Comparison of ENCODE assay signal across 8 cellular contexts in genomic region chr2:27086722-27087446, GRCh38. TPM values are rescaled to one million over a fixed set of nuclear protein-coding genes. Genes with fewer than 3 reads are reported as not detected.
DNase-seq lines count a peak whose midpoint lies in the region; ATAC-seq and TF ChIP-seq lines count a peak whose summit lies in the region.

TSS of gene KHK (plus strand) at chr2:27086772. CDS start at chr2:27087260, 488 bp downstream.

- no peaks in the 10 kb centered on the region for H3K9me3 Mint-ChIP-seq in brain

- H3K36me3 ChIP-seq in HCT116 (ENCODE audit: control insufficient read depth in 1 of 2, insufficient read depth in 2 of 2, low read length in 2 of 2) (no peaks in the 10 kb centered on the region), stomach smooth muscle (ENCODE audit: control insufficient read depth in 2 of 2, insufficient read depth in 2 of 2, low read length in 2 of 2) (peaks cover 2 to 6% of the 10 kb centered on the region in 2 donors)

- DNase-seq in T-helper 2 cell (no peak), HCT116 (ENCODE audit: low read depth, low spot score) (no peak), NCI-H510A (lab: John Stamatoyannopoulos, UW) (peak; percentile 56), left kidney (ENCODE audit: low read depth, low spot score) (peak; percentile 79)

- intact Hi-C loops in T-helper 2 cell treated with Interferon-gamma antibody and Interleukin-4, amounts not matched to agents 100 ng/mL and 5 ng/mL, for 36 hours (cut with micrococcal nuclease) = loop anchor here (1.0 to 2.0 kb wide), 4 partner anchors 16 to 283 kb away; partner anchors contain the start of genes AGBL5, ATRAID, EIF2B4 and OST4
- intact Hi-C loops in HCT116 (cut with micrococcal nuclease) = loop anchor here (2.0 kb wide), 1 partner anchor 240 kb away; no protein-coding TSS in a partner anchor

- no peak for TF ChIP-seq POLR2A in HCT116 (IDR thresholded peaks at IDR 0.05; ENCODE audit: borderline replicate concordance, extremely low read depth, insufficient read depth, insufficient read length)

- no peaks in the 10 kb centered on the region for H4K20me1 ChIP-seq in HCT116 (ENCODE audit: insufficient read depth)

- H3K27me3 ChIP-seq in HCT116 (ENCODE audit: insufficient read depth, low read length) = no peaks in the 10 kb centered on the region
- H3K27me3 ChIP-seq in stomach smooth muscle (ENCODE audit: control insufficient read depth in 1 of 2, insufficient read depth in 2 of 2, low read length in 2 of 2) = no peaks in the 10 kb centered on the region

- peak within 1 kb of the TSS; percentile 70 for H2AFZ ChIP-seq in HCT116 (ENCODE audit: low read depth, low read length, poor library complexity, severe bottlenecking)

- H3K4me1 Mint-ChIP-seq in brain = peaks cover 45% of the 10 kb centered on the region

- peak within 1 kb of the TSS; percentile 88 to 94 (median 91) for H3K4me3 Mint-ChIP-seq in brain

- ATAC-seq in HCT116 (peak; percentile 68), GM21367 (IDR thresholded peaks at IDR 0.05; ENCODE audit: unreplicated experiment) (no peak)

- no TSS peak for BruUV-seq in HCT116 (replicated peaks; lab: Mats Ljungman, UMichigan)

- H3K27me3 Mint-ChIP-seq in brain = peaks cover 3% of the 10 kb centered on the region

- H3K79me2 ChIP-seq in HCT116 (ENCODE audit: insufficient read depth, low read length) = no peaks in the 10 kb centered on the region

- POLR2A ChIA-PET in HCT116 (lab: Charles Lee) = interaction anchor here (1.0 kb wide), 1 partner anchor 36 kb away, joined by 3 read pairs; no protein-coding TSS in a partner anchor

- H3K9me3 ChIP-seq in HCT116 (ENCODE audit: control insufficient read depth in 1 of 2, insufficient read depth in 1 of 2, low read depth in 1 of 2, low read length in 2 of 2) (no peaks in the 10 kb centered on the region), stomach smooth muscle (ENCODE audit: control insufficient read depth in 2 of 2, low read length in 2 of 2) (no peaks in the 10 kb centered on the region)

- TF ChIP-seq RAD21 in HCT116 (IDR thresholded peaks at IDR 0.05; ENCODE audit: low read depth) = no peak

- TF ChIP-seq CTCF in HCT116 (IDR thresholded peaks at IDR 0.05 in 2 of 3, conservative IDR thresholded peaks at IDR 0.05 in 1 of 3; ENCODE audit: borderline replicate concordance in 1 of 3, insufficient read depth in 1 of 3, low read depth in 2 of 3, low read length in 2 of 3) (no peak), brain (conservative IDR thresholded peaks at IDR 0.05) (peak; percentile 2 to 6)

- RAD21 ChIA-PET in HCT116 (lab: Charles Lee; ENCODE audit: low non-redundant PET in 1 of 2, low total read pairs in 2 of 2, uncharacterized antibody in 2 of 2, unreplicated experiment in 2 of 2) = no interaction called here

- H3K4me3 ChIP-seq in HCT116 (replicated peaks in 1 of 2; ENCODE audit: low read depth in 1 of 2, low read length in 2 of 2) = peak within 1 kb of the TSS; percentile 57 to 61
- peak within 1 kb of the TSS; percentile 88 to 93 for H3K4me3 ChIP-seq in stomach smooth muscle (ENCODE audit: low read length in 2 of 2)

- H3K27ac ChIP-seq in HCT116 (ENCODE audit: low read depth, low read length) = peak within 1 kb of the TSS; percentile 77
- H3K27ac ChIP-seq in stomach smooth muscle (ENCODE audit: low read length) = peak within 1 kb of the TSS; percentile 82

- peak within 1 kb of the TSS; percentile 98 for H3K4me2 ChIP-seq in HCT116 (ENCODE audit: low read length)

- peak within 1 kb of the TSS; percentile 79 for H3K9ac ChIP-seq in HCT116 (ENCODE audit: low read length)
- peak within 1 kb of the TSS; percentile 62 to 64 for H3K9ac ChIP-seq in stomach smooth muscle (ENCODE audit: low read length in 2 of 2)

- peak within 1 kb of the TSS; percentile 62 to 86 (median 77) for H3K27ac Mint-ChIP-seq in brain

- no peaks in the 10 kb centered on the region for H3K9me2 ChIP-seq in HCT116 (ENCODE audit: insufficient read depth)

- CTCF ChIA-PET in HCT116 (lab: Charles Lee) = interaction anchor here (0.6 to 2.6 kb wide), 11 partner anchors 13 to 241 kb away, joined by 3 to 14 read pairs (median 4); partner anchors contain the start of gene OST4

- H3K36me3 Mint-ChIP-seq in brain = no peaks in the 10 kb centered on the region

- H3K4me1 ChIP-seq in HCT116 (ENCODE audit: control insufficient read depth in 1 of 2, insufficient read depth in 2 of 2, low read length in 2 of 2) = peaks cover 7 to 29% of the 10 kb centered on the region in 2 experiments
- peaks cover 54% of the 10 kb centered on the region for H3K4me1 ChIP-seq in stomach smooth muscle (ENCODE audit: control insufficient read depth, insufficient read depth, low read length)

TF ChIP-seq in HCT116, 20 proteins besides CTCF, POLR2A, EP300 and RAD21:
- TF ChIP-seq POLR2AphosphoS5 (IDR thresholded peaks at IDR 0.05; ENCODE audit: low read depth, low read length) = 0 out of 2 replicates have a peak, but pooled peaks have one; percentile 0
- TF ChIP-seq, protein P1, sequence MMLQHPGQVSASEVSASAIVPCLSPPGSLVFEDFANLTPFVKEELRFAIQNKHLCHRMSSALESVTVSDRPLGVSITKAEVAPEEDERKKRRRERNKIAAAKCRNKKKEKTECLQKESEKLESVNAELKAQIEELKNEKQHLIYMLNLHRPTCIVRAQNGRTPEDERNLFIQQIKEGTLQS (IDR thresholded peaks at IDR 0.05) = no peak

RNA-seq across cellular contexts. Expression of gene KHK, which starts in this region (rescaled TPM):
- 11.5 and 12.2 TPM in 2 replicates for total RNA-seq in T-helper 2 cell treated with Interferon-gamma antibody and Interleukin-4, amounts not matched to agents 100 ng/mL and 5 ng/mL, for 36 hours
- 6.7 TPM for total RNA-seq in HCT116 (2021; ENCODE audit: unreplicated experiment)
- polyA plus RNA-seq in HCT116 (2012) = 4.4 and 4.8 TPM in 2 replicates
- polyA plus RNA-seq in brain (ENCODE audit: insufficient read depth, low read depth, low replicate concordance) = 9.2 TPM

Comparison
In these comparisons a context has a peak if more than half of its experiments do, and no peak if none do; other contexts are left out.
1. DNase-seq: peak in NCI-H510A (single experiment) and left kidney (single experiment); none in T-helper 2 cell (0 of 5) and HCT116 (single experiment).
2. CTCF ChIP-seq: peak in brain (2 of 2); none in HCT116 (0 of 3).